ENCODE assay signal across 9 cellular contexts in genomic region chr12:8088574-8088973, GRCh38. TPM values are rescaled to one million over a fixed set of nuclear protein-coding genes. Genes with fewer than 3 reads are reported as not detected.
DNase-seq lines count a peak whose midpoint lies in the region; ATAC-seq and TF ChIP-seq lines count a peak whose summit lies in the region.
"Had no signal": no experiment of that assay in that cellular context is flagged by ENCODE, and none has a peak within 500 bp of the region (broad histone marks: within the 10 kb centered on the region; RNA-seq: fewer than 3 reads in every experiment).

No MANE protein-coding gene starts in this region.

- TF ChIP-seq CTCF in brain microvascular endothelial cell (IDR thresholded peaks at IDR 0.05; ENCODE audit: low read depth, low read length, missing control alignments) = no peak

- DNase-seq in activated T-cell treated with anti-CD3 and anti-CD28 coated beads, Interleukin-2, amount 50 U/mL, for 4 hours = peak; percentile 10
- peak in 1 of 2 donors; percentile 57 for DNase-seq in stimulated activated effector memory CD8-positive, alpha-beta T cell treated with anti-CD3 and anti-CD28 coated beads, Interleukin-12 subunit alpha, Interleukin-12 subunit beta, amount 100 ng/mL, for 72 hours (ENCODE audit: low spot score in 2 of 2)
- DNase-seq in brain microvascular endothelial cell (no peak), NCI-H2081 (lab: John Stamatoyannopoulos, UW) (no peak)

- H3K4me1 Mint-ChIP-seq in activated T-cell treated with anti-CD3 and anti-CD28 coated beads, Interleukin-2, amount 50 U/mL, for 4 hours (ENCODE audit: low read depth) = peaks cover 47% of the 10 kb centered on the region
- H3K4me1 Mint-ChIP-seq in stimulated activated effector memory CD8-positive, alpha-beta T cell treated with anti-CD3 and anti-CD28 coated beads, Interleukin-12 subunit alpha, Interleukin-12 subunit beta, amount 100 ng/mL, for 72 hours = peaks cover 36% of the 10 kb centered on the region

- H3K9me3 Mint-ChIP-seq in activated T-cell treated with anti-CD3 and anti-CD28 coated beads, Interleukin-2, amount 50 U/mL, for 4 hours = no peaks in the 10 kb centered on the region
- H3K9me3 Mint-ChIP-seq in stimulated activated effector memory CD8-positive, alpha-beta T cell treated with anti-CD3 and anti-CD28 coated beads, Interleukin-12 subunit alpha, Interleukin-12 subunit beta, amount 100 ng/mL, for 72 hours = no peaks in the 10 kb centered on the region

- no peak overlapping the region for H3K4me3 ChIP-seq in brain microvascular endothelial cell (ENCODE audit: low read depth, low read length)

- in situ Hi-C loops in brain microvascular endothelial cell (cut with HindIII; ENCODE audit: low pct_ligation_motif_present, low sequenced_read_pairs) = no loop called here

- no peak overlapping the region for H3K27ac ChIP-seq in brain microvascular endothelial cell

- peak overlapping the region; percentile 63 for H3K4me3 Mint-ChIP-seq in activated T-cell treated with anti-CD3 and anti-CD28 coated beads, Interleukin-2, amount 50 U/mL, for 4 hours
- H3K4me3 Mint-ChIP-seq in stimulated activated effector memory CD8-positive, alpha-beta T cell treated with anti-CD3 and anti-CD28 coated beads, Interleukin-12 subunit alpha, Interleukin-12 subunit beta, amount 100 ng/mL, for 72 hours = peak overlapping the region; percentile 64

- no peaks in the 10 kb centered on the region for H3K27me3 ChIP-seq in brain microvascular endothelial cell (replicated peaks)

- peaks cover 32% of the 10 kb centered on the region for H3K36me3 ChIP-seq in brain microvascular endothelial cell (replicated peaks)

- ATAC-seq in GM19438 (IDR thresholded peaks at IDR 0.05; ENCODE audit: low read depth, unreplicated experiment) (peak; percentile 59), HG03175 (IDR thresholded peaks at IDR 0.05; ENCODE audit: unreplicated experiment) (peak; percentile 79), HG03280 (IDR thresholded peaks at IDR 0.05; ENCODE audit: unreplicated experiment) (no peak), HG02840 (IDR thresholded peaks at IDR 0.05; ENCODE audit: low FRiP score, unreplicated experiment) (no peak)
- ATAC-seq in activated T-cell treated with anti-CD3 and anti-CD28 coated beads, Interleukin-2, amount 50 U/mL, for 4 hours = peak; percentile 88 to 89
- peak; percentile 93 for ATAC-seq in stimulated activated effector memory CD8-positive, alpha-beta T cell treated with anti-CD3 and anti-CD28 coated beads, Interleukin-12 subunit alpha, Interleukin-12 subunit beta, amount 100 ng/mL, for 72 hours

- H3K36me3 Mint-ChIP-seq in activated T-cell treated with anti-CD3 and anti-CD28 coated beads, Interleukin-2, amount 50 U/mL, for 4 hours (ENCODE audit: insufficient read depth) = peaks cover 35% of the 10 kb centered on the region
- H3K36me3 Mint-ChIP-seq in stimulated activated effector memory CD8-positive, alpha-beta T cell treated with anti-CD3 and anti-CD28 coated beads, Interleukin-12 subunit alpha, Interleukin-12 subunit beta, amount 100 ng/mL, for 72 hours = peaks cover 87% of the 10 kb centered on the region

- no peaks in the 10 kb centered on the region for H3K27me3 Mint-ChIP-seq in activated T-cell treated with anti-CD3 and anti-CD28 coated beads, Interleukin-2, amount 50 U/mL, for 4 hours (ENCODE audit: low read depth)

- peak overlapping the region; percentile 92 for H3K27ac Mint-ChIP-seq in stimulated activated effector memory CD8-positive, alpha-beta T cell treated with anti-CD3 and anti-CD28 coated beads, Interleukin-12 subunit alpha, Interleukin-12 subunit beta, amount 100 ng/mL, for 72 hours

RNA-seq across cellular contexts. Expression of gene NECAP1, which starts 6.5 kb away (rescaled TPM):
- total RNA-seq in activated T-cell treated with anti-CD3 and anti-CD28 coated beads, Interleukin-2, amount 50 U/mL, for 4 hours = 10 to 100 TPM; 41.6 to 49.5 (median 42.0) TPM

RNA-seq across cellular contexts. Expression of gene C3AR1, which starts 22.4 kb away (rescaled TPM):
- total RNA-seq in activated T-cell treated with anti-CD3 and anti-CD28 coated beads, Interleukin-2, amount 50 U/mL, for 4 hours = 1 to 10 TPM in 1 of 3 donors, under 1 TPM in 2; 0.49 to 1.5 (median 0.63) TPM
- total RNA-seq: NCI-H460 had no signal

RNA-seq across cellular contexts. Expression of gene CLEC4A, which starts 34.8 kb away (rescaled TPM):
- under 1 TPM in 2 of 3 donors, not detected in 1; 0.18 to 0.92 TPM for total RNA-seq in activated T-cell treated with anti-CD3 and anti-CD28 coated beads, Interleukin-2, amount 50 U/mL, for 4 hours
- total RNA-seq: NCI-H460 had no signal

RNA-seq across cellular contexts. Expression of gene FOXJ2, which starts 56.1 kb away (rescaled TPM):
- 10 to 100 TPM; 17.7 to 20.7 (median 19.0) TPM for total RNA-seq in activated T-cell treated with anti-CD3 and anti-CD28 coated beads, Interleukin-2, amount 50 U/mL, for 4 hours

Comparison
In these comparisons a context has a peak if more than half of its experiments do, and no peak if none do; other contexts are left out.
1. ATAC-seq: peak in GM19438 (single experiment), HG03175 (single experiment), activated T-cell treated with anti-CD3 and anti-CD28 coated beads, Interleukin-2, amount 50 U/mL, for 4 hours (2 of 2) and stimulated activated effector memory CD8-positive, alpha-beta T cell treated with anti-CD3 and anti-CD28 coated beads, Interleukin-12 subunit alpha, Interleukin-12 subunit beta, amount 100 ng/mL, for 72 hours (single experiment); none in HG03280 (single experiment) and HG02840 (single experiment).